Comparison of ENCODE assay signal across 1 cellular context in genomic region chr7:2688409-2689342, GRCh38.
TF ChIP-seq lines count a peak whose summit lies in the region.

No MANE protein-coding gene starts in this region.

TF ChIP-seq in GM12878, 131 proteins besides CTCF, POLR2A, EP300 and RAD21 (continued from another document and continues in another):
- TF ChIP-seq, protein P1, sequence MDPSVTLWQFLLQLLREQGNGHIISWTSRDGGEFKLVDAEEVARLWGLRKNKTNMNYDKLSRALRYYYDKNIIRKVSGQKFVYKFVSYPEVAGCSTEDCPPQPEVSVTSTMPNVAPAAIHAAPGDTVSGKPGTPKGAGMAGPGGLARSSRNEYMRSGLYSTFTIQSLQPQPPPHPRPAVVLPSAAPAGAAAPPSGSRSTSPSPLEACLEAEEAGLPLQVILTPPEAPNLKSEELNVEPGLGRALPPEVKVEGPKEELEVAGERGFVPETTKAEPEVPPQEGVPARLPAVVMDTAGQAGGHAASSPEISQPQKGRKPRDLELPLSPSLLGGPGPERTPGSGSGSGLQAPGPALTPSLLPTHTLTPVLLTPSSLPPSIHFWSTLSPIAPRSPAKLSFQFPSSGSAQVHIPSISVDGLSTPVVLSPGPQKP (IDR thresholded peaks at IDR 0.05; ENCODE audit: low read depth, low read length): no peak
- TF ChIP-seq KDM1A (IDR thresholded peaks at IDR 0.05; ENCODE audit: borderline replicate concordance) (no peak), RUNX3 (IDR thresholded peaks at IDR 0.05; ENCODE audit: low read length) (peak; percentile 93), ETV6 (conservative IDR thresholded peaks at IDR 0.05 in 1 of 2, IDR thresholded peaks at IDR 0.05 in 1 of 2; ENCODE audit: borderline replicate concordance in 1 of 2, low read depth in 1 of 2) (no peak), IRF5 (IDR thresholded peaks at IDR 0.05; ENCODE audit: borderline replicate concordance) (no peak), EGR1 (IDR thresholded peaks at IDR 0.05; ENCODE audit: borderline replicate concordance in 1 of 2, low read depth in 2 of 2, low read length in 2 of 2) (no peak; a peak in 1 of 3 replicates), ZSCAN29 (IDR thresholded peaks at IDR 0.05) (no peak), KLF5 (IDR thresholded peaks at IDR 0.05; ENCODE audit: partially characterized antibody) (no peak), MXI1 (IDR thresholded peaks at IDR 0.05; ENCODE audit: low read depth, low read length) (no peak), EZH2 (IDR thresholded peaks at IDR 0.05; ENCODE audit: borderline replicate concordance, control insufficient read depth, low read depth, low read length) (no peak), HDAC6 (IDR thresholded peaks at IDR 0.05; ENCODE audit: unreplicated experiment) (peak; percentile 91), STAT1 (conservative IDR thresholded peaks at IDR 0.05) (no peak), TCF12 (IDR thresholded peaks at IDR 0.05; ENCODE audit: low read depth, low read length) (peak; percentile 92), IRF4 (IDR thresholded peaks at IDR 0.05; ENCODE audit: low read depth, low read length) (0 out of 2 replicates have a peak, but pooled peaks have one; percentile 53), NRF1 (conservative IDR thresholded peaks at IDR 0.05; ENCODE audit: low read depth, low read length) (no peak), BRCA1 (IDR thresholded peaks at IDR 0.05; ENCODE audit: low read depth, low read length) (no peak), ZNF384 (IDR thresholded peaks at IDR 0.05; ENCODE audit: borderline replicate concordance, low read depth, low read length) (no peak), CREM (IDR thresholded peaks at IDR 0.05; ENCODE audit: low read depth) (peak; percentile 47; the same call in 1 of the 2 replicates), JUNB (IDR thresholded peaks at IDR 0.05) (no peak), TCF3 (IDR thresholded peaks at IDR 0.05; ENCODE audit: borderline replicate concordance, insufficient read depth, low read depth, low read length) (peak; percentile 77), ZNF24 (IDR thresholded peaks at IDR 0.05) (no peak), SMAD1 (IDR thresholded peaks at IDR 0.05; ENCODE audit: low read depth, partially characterized antibody) (no peak), HDAC2 (IDR thresholded peaks at IDR 0.05) (no peak), CHD2 (IDR thresholded peaks at IDR 0.05; ENCODE audit: borderline replicate concordance, low read depth, low read length) (peak; percentile 71; the same call in 1 of the 2 replicates), TAF1 (IDR thresholded peaks at IDR 0.05; ENCODE audit: borderline replicate concordance, low read depth, low read length) (no peak), MTA2 (IDR thresholded peaks at IDR 0.05; ENCODE audit: low read depth) (peak; percentile 77), CREB1 (IDR thresholded peaks at IDR 0.05; ENCODE audit: low read depth) (peak; percentile 40; the same call in 1 of the 2 replicates), PAX8 (IDR thresholded peaks at IDR 0.05) (no peak), SUPT20H (IDR thresholded peaks at IDR 0.05; ENCODE audit: borderline replicate concordance, control insufficient read depth, low read depth, low read length) (no peak), LARP7 (IDR thresholded peaks at IDR 0.05) (no peak), FOS (IDR thresholded peaks at IDR 0.05; ENCODE audit: borderline replicate concordance, extremely low read depth, insufficient read length) (no peak), HDGF (IDR thresholded peaks at IDR 0.05) (no peak), RFX5 (IDR thresholded peaks at IDR 0.05; ENCODE audit: low read depth, low read length) (no peak), KAT2A (conservative IDR thresholded peaks at IDR 0.05; ENCODE audit: control insufficient read depth, low read depth, low read length) (no peak), STAT3 (IDR thresholded peaks at IDR 0.05; ENCODE audit: low read depth, low read length) (no peak), ATF3 (IDR thresholded peaks at IDR 0.05; ENCODE audit: borderline replicate concordance, extremely low read depth, low read depth, low read length) (no peak), CUX1 (IDR thresholded peaks at IDR 0.05; ENCODE audit: insufficient replicate concordance, low read depth, low read length) (no peak), E2F4 (IDR thresholded peaks at IDR 0.05; ENCODE audit: low read depth, low read length) (no peak), GATAD2B (conservative IDR thresholded peaks at IDR 0.05; ENCODE audit: low read depth) (0 out of 2 replicates have a peak, but pooled peaks have one; percentile 73), ZZZ3 (IDR thresholded peaks at IDR 0.05; ENCODE audit: control insufficient read depth, insufficient read length, low read depth) (no peak), WRNIP1 (IDR thresholded peaks at IDR 0.05; ENCODE audit: borderline replicate concordance, low read depth, low read length) (no peak; the same call in 1 of the 2 replicates)
- TF ChIP-seq, protein P2, sequence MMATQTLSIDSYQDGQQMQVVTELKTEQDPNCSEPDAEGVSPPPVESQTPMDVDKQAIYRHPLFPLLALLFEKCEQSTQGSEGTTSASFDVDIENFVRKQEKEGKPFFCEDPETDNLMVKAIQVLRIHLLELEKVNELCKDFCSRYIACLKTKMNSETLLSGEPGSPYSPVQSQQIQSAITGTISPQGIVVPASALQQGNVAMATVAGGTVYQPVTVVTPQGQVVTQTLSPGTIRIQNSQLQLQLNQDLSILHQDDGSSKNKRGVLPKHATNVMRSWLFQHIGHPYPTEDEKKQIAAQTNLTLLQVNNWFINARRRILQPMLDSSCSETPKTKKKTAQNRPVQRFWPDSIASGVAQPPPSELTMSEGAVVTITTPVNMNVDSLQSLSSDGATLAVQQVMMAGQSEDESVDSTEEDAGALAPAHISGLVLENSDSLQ (IDR thresholded peaks at IDR 0.05): peak; percentile 38; the same call in 1 of the 2 replicates
- TF ChIP-seq, protein P3, sequence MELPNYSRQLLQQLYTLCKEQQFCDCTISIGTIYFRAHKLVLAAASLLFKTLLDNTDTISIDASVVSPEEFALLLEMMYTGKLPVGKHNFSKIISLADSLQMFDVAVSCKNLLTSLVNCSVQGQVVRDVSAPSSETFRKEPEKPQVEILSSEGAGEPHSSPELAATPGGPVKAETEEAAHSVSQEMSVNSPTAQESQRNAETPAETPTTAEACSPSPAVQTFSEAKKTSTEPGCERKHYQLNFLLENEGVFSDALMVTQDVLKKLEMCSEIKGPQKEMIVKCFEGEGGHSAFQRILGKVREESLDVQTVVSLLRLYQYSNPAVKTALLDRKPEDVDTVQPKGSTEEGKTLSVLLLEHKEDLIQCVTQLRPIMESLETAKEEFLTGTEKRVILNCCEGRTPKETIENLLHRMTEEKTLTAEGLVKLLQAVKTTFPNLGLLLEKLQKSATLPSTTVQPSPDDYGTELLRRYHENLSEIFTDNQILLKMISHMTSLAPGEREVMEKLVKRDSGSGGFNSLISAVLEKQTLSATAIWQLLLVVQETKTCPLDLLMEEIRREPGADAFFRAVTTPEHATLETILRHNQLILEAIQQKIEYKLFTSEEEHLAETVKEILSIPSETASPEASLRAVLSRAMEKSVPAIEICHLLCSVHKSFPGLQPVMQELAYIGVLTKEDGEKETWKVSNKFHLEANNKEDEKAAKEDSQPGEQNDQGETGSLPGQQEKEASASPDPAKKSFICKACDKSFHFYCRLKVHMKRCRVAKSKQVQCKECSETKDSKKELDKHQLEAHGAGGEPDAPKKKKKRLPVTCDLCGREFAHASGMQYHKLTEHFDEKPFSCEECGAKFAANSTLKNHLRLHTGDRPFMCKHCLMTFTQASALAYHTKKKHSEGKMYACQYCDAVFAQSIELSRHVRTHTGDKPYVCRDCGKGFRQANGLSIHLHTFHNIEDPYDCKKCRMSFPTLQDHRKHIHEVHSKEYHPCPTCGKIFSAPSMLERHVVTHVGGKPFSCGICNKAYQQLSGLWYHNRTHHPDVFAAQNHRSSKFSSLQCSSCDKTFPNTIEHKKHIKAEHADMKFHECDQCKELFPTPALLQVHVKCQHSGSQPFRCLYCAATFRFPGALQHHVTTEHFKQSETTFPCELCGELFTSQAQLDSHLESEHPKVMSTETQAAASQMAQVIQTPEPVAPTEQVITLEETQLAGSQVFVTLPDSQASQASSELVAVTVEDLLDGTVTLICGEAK (IDR thresholded peaks at IDR 0.05; ENCODE audit: borderline replicate concordance): no peak
- TF ChIP-seq, protein P4, sequence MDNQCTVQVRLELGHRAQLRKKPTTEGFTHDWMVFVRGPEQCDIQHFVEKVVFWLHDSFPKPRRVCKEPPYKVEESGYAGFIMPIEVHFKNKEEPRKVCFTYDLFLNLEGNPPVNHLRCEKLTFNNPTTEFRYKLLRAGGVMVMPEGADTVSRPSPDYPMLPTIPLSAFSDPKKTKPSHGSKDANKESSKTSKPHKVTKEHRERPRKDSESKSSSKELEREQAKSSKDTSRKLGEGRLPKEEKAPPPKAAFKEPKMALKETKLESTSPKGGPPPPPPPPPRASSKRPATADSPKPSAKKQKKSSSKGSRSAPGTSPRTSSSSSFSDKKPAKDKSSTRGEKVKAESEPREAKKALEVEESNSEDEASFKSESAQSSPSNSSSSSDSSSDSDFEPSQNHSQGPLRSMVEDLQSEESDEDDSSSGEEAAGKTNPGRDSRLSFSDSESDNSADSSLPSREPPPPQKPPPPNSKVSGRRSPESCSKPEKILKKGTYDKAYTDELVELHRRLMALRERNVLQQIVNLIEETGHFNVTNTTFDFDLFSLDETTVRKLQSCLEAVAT (IDR thresholded peaks at IDR 0.05): peak; percentile 57; the same call in 1 of the 2 replicates
- TF ChIP-seq, protein P5, sequence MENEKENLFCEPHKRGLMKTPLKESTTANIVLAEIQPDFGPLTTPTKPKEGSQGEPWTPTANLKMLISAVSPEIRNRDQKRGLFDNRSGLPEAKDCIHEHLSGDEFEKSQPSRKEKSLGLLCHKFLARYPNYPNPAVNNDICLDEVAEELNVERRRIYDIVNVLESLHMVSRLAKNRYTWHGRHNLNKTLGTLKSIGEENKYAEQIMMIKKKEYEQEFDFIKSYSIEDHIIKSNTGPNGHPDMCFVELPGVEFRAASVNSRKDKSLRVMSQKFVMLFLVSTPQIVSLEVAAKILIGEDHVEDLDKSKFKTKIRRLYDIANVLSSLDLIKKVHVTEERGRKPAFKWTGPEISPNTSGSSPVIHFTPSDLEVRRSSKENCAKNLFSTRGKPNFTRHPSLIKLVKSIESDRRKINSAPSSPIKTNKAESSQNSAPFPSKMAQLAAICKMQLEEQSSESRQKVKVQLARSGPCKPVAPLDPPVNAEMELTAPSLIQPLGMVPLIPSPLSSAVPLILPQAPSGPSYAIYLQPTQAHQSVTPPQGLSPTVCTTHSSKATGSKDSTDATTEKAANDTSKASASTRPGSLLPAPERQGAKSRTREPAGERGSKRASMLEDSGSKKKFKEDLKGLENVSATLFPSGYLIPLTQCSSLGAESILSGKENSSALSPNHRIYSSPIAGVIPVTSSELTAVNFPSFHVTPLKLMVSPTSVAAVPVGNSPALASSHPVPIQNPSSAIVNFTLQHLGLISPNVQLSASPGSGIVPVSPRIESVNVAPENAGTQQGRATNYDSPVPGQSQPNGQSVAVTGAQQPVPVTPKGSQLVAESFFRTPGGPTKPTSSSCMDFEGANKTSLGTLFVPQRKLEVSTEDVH (IDR thresholded peaks at IDR 0.05; ENCODE audit: low read depth, partially characterized antibody): no peak
